ENCODE assay signal across 23 cellular contexts in genomic region chr2:84674099-84674498, GRCh38.
A peak's percentile ranks its signal among the peaks of the same experiment; 100 is the strongest.
DNase-seq lines count a peak whose midpoint lies in the region; ATAC-seq and TF ChIP-seq lines count a peak whose summit lies in the region.
"Had no signal": no experiment of that assay in that cellular context is flagged by ENCODE, and none has a peak within 500 bp of the region (broad histone marks: within the 10 kb centered on the region; RNA-seq: fewer than 3 reads in every experiment).

No MANE protein-coding gene starts in this region.

- no peak for ATAC-seq in body of pancreas
- peak in 3 of 4 donors; percentile 36 to 57 (median 55) for ATAC-seq in right lobe of liver
- ATAC-seq: A549 had no signal

- no peak overlapping the region for H3K27ac Mint-ChIP-seq in activated CD4-positive, alpha-beta T cell treated with anti-CD3 and anti-CD28 coated beads, Interleukin-2, amount 10 ng/mL, durations not matched to agents 24 days and 14 days
- no peak overlapping the region for H3K27ac Mint-ChIP-seq in activated CD4-positive, alpha-beta T cell treated with anti-CD3 and anti-CD28 coated beads, Interleukin-2, amount 10 ng/mL, durations not matched to agents 7 days and 5 days
- H3K27ac Mint-ChIP-seq: B cell had no signal

- H3K36me3 Mint-ChIP-seq in activated CD4-positive, alpha-beta T cell treated with anti-CD3 and anti-CD28 coated beads, Interleukin-2, amount 10 ng/mL, durations not matched to agents 24 days and 14 days (ENCODE audit: low read depth), result no peaks in the 10 kb centered on the region
- no peaks in the 10 kb centered on the region for H3K36me3 Mint-ChIP-seq in activated CD4-positive, alpha-beta T cell treated with anti-CD3 and anti-CD28 coated beads, Interleukin-2, amount 10 ng/mL, durations not matched to agents 7 days and 5 days (ENCODE audit: low read depth)
- H3K36me3 Mint-ChIP-seq: CD4-positive, alpha-beta memory T cell had no signal

- H3K4me1 ChIP-seq in body of pancreas (peaks cover 9% of the 10 kb centered on the region), right lobe of liver (no peaks in the 10 kb centered on the region)
- H3K4me1 ChIP-seq: A549; BLaER1 treated with 17β-estradiol and CSF1 and Interleukin-3, amounts not matched to agents 10 nM and 100 nM had no signal

- TF ChIP-seq POLR2A in body of pancreas (IDR thresholded peaks at IDR 0.05), result no peak
- no peak for TF ChIP-seq POLR2A in right lobe of liver (IDR thresholded peaks at IDR 0.05)

- H3K9me3 Mint-ChIP-seq in activated CD4-positive, alpha-beta T cell treated with anti-CD3 and anti-CD28 coated beads, Interleukin-2, amount 10 ng/mL, durations not matched to agents 24 days and 14 days, result peaks cover 6% of the 10 kb centered on the region
- H3K9me3 Mint-ChIP-seq in activated CD4-positive, alpha-beta T cell treated with anti-CD3 and anti-CD28 coated beads, Interleukin-2, amount 10 ng/mL, durations not matched to agents 7 days and 5 days, result no peaks in the 10 kb centered on the region
- H3K9me3 Mint-ChIP-seq: CD4-positive, alpha-beta memory T cell; CD8-positive, alpha-beta memory T cell had no signal

- H3K4me1 Mint-ChIP-seq in activated CD4-positive, alpha-beta T cell treated with anti-CD3 and anti-CD28 coated beads, Interleukin-2, amount 10 ng/mL, durations not matched to agents 24 days and 14 days, result peaks cover 4% of the 10 kb centered on the region
- peaks cover 14% of the 10 kb centered on the region for H3K4me1 Mint-ChIP-seq in activated CD4-positive, alpha-beta T cell treated with anti-CD3 and anti-CD28 coated beads, Interleukin-2, amount 10 ng/mL, durations not matched to agents 7 days and 5 days
- H3K4me1 Mint-ChIP-seq: B cell had no signal

- peak; percentile 41 for DNase-seq in activated CD4-positive, alpha-beta T cell treated with anti-CD3 and anti-CD28 coated beads, Interleukin-2, amount 10 ng/mL, durations not matched to agents 24 days and 14 days
- no peak for DNase-seq in activated CD4-positive, alpha-beta T cell treated with anti-CD3 and anti-CD28 coated beads, Interleukin-2, amount 10 ng/mL, durations not matched to agents 7 days and 5 days
- DNase-seq in body of pancreas (peak in 3 of 4 donors; percentile 18 to 36 (median 24)), right lobe of liver (peak in 1 of 3 donors; percentile 53), GF-D8 (lab: John Stamatoyannopoulos, UW) (no peak)
- DNase-seq in activated CD8-positive, alpha-beta memory T cell treated with anti-CD3 and anti-CD28 coated beads, Interleukin-2, amount 50 U/mL, for 4 hours, result no peak
- DNase-seq: AML-193; CD4-positive, alpha-beta memory T cell; CD4-positive, CD25-positive, alpha-beta regulatory T cell; CD8-positive, alpha-beta memory T cell; COR-L47; DMS 273 treated with DMSO at 0.1 percent for 48 hours; DMS153; DMS53; DMS79; DND-41; EL; GDM1 had no signal

- H3K36me3 ChIP-seq in body of pancreas (replicated peaks in 1 of 2; ENCODE audit: insufficient read depth in 1 of 2, low read depth in 2 of 2) (no peaks in the 10 kb centered on the region), right lobe of liver (no peaks in the 10 kb centered on the region)
- H3K36me3 ChIP-seq: BLaER1 treated with 17β-estradiol and CSF1 and Interleukin-3, amounts not matched to agents 10 nM and 100 nM had no signal

- no peaks in the 10 kb centered on the region for H3K27me3 ChIP-seq in body of pancreas
- H3K27me3 ChIP-seq in right lobe of liver, result no peaks in the 10 kb centered on the region
- H3K27me3 ChIP-seq: BLaER1 treated with 17β-estradiol and CSF1 and Interleukin-3, amounts not matched to agents 10 nM and 100 nM had no signal

- H3K4me3 ChIP-seq in body of pancreas, result no peak overlapping the region
- H3K4me3 ChIP-seq in right lobe of liver, result no peak overlapping the region
- H3K4me3 ChIP-seq: A549; BLaER1 treated with 17β-estradiol and CSF1 and Interleukin-3, amounts not matched to agents 10 nM and 100 nM had no signal

- CTCF ChIA-PET in activated CD4-positive, alpha-beta T cell treated with anti-CD3 and anti-CD28 coated beads, Interleukin-2, amount 10 ng/mL, durations not matched to agents 7 days and 5 days (lab: Charles Lee), result interaction anchor here (1.8 kb wide), 1 partner anchor 10 kb away, joined by 4 read pairs; no protein-coding TSS in a partner anchor

- no peak overlapping the region for H3K27ac ChIP-seq in body of pancreas
- H3K27ac ChIP-seq in right lobe of liver, result no peak overlapping the region
- H3K27ac ChIP-seq: 22Rv1; A549; BLaER1 treated with 17β-estradiol and CSF1 and Interleukin-3, amounts not matched to agents 10 nM and 100 nM; C4-2B had no signal

- intact Hi-C loops in activated CD4-positive, alpha-beta T cell treated with anti-CD3 and anti-CD28 coated beads, Interleukin-2, amount 10 ng/mL, durations not matched to agents 24 days and 14 days (cut with micrococcal nuclease), result no loop called here
- intact Hi-C loops in body of pancreas (cut with DNase I), result no loop called here
- intact Hi-C loops in right lobe of liver (cut with DNase I), result no loop called here

- TF ChIP-seq CTCF in body of pancreas (IDR thresholded peaks at IDR 0.05) (no peak), right lobe of liver (IDR thresholded peaks at IDR 0.05) (no peak)

- POLR2A ChIA-PET in activated CD4-positive, alpha-beta T cell treated with anti-CD3 and anti-CD28 coated beads, Interleukin-2, amount 10 ng/mL, durations not matched to agents 7 days and 5 days (lab: Charles Lee), result no interaction called here

- no peaks in the 10 kb centered on the region for H3K27me3 Mint-ChIP-seq in activated CD4-positive, alpha-beta T cell treated with anti-CD3 and anti-CD28 coated beads, Interleukin-2, amount 10 ng/mL, durations not matched to agents 24 days and 14 days
- no peaks in the 10 kb centered on the region for H3K27me3 Mint-ChIP-seq in activated CD4-positive, alpha-beta T cell treated with anti-CD3 and anti-CD28 coated beads, Interleukin-2, amount 10 ng/mL, durations not matched to agents 7 days and 5 days
- H3K27me3 Mint-ChIP-seq: B cell; CD4-positive, alpha-beta memory T cell; CD8-positive, alpha-beta memory T cell had no signal

- H3K4me3 Mint-ChIP-seq in activated CD4-positive, alpha-beta T cell treated with anti-CD3 and anti-CD28 coated beads, Interleukin-2, amount 10 ng/mL, durations not matched to agents 24 days and 14 days, result no peak overlapping the region
- no peak overlapping the region for H3K4me3 Mint-ChIP-seq in activated CD4-positive, alpha-beta T cell treated with anti-CD3 and anti-CD28 coated beads, Interleukin-2, amount 10 ng/mL, durations not matched to agents 7 days and 5 days
- H3K4me3 Mint-ChIP-seq: B cell; CD4-positive, alpha-beta memory T cell; CD4-positive, CD25-positive, alpha-beta regulatory T cell; CD8-positive, alpha-beta memory T cell had no signal

- H3K9me3 ChIP-seq in body of pancreas (no peaks in the 10 kb centered on the region), right lobe of liver (no peaks in the 10 kb centered on the region)
- H3K9me3 ChIP-seq: A549; BLaER1 treated with 17β-estradiol and CSF1 and Interleukin-3, amounts not matched to agents 10 nM and 100 nM had no signal

Comparison
In these comparisons a context has a peak if more than half of its experiments do, and no peak if none do; other contexts are left out.
1. DNase-seq: peak in activated CD4-positive, alpha-beta T cell treated with anti-CD3 and anti-CD28 coated beads, Interleukin-2, amount 10 ng/mL, durations not matched to agents 24 days and 14 days (single experiment) and body of pancreas (3 of 4); none in activated CD4-positive, alpha-beta T cell treated with anti-CD3 and anti-CD28 coated beads, Interleukin-2, amount 10 ng/mL, durations not matched to agents 7 days and 5 days (single experiment), activated CD8-positive, alpha-beta memory T cell treated with anti-CD3 and anti-CD28 coated beads, Interleukin-2, amount 50 U/mL, for 4 hours (single experiment) and GF-D8 (single experiment).